ENCODE assay signal across 1 cellular context in the genomic region with DNA sequence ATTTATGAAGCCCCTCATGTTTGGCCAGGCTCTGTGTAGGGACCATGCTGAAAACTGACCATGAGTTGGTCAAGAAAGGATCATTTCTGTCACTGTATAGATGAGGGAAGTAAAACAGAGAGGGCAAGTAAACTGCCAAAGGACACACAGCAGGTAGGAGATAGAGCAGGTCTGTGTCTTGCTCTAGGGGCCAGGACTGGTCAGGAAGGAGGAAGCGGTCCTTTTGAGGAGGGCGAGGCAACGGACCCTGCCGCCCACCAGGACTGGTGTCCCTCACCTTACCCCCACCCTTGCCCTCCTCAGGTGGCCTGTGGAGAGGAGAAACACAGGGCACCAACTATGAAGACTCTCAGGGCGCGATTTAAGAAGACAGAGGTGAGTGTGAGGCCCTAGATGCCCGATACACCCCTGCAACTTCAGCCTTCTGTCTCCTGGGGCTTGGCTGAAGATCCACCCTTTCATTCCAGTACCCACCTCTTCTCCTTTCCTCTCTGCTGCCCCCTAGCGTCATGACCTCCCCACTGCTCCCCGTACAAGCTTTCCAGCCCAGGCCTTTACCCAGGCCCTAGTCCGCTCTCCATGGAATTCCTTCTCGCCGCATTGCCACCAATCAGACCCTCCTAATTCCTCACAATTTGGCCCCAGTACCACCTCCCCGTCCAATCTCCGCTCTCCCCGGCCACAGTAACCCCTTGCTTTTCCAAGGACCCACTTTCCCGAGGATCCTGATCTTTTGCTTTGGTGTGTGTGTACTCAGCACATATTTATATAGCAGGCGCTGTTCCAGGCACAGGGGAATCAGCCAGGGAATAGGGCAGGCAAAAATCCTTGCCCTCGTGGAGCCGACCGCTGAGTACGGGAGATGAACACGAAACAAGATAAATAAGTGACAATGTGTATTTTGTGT.
TF ChIP-seq lines count a peak whose summit lies in the region.

No MANE protein-coding gene starts in this region.

TF ChIP-seq in K562, 482 proteins besides CTCF, POLR2A, EP300 and RAD21:
- TF ChIP-seq ZFP36 (IDR thresholded peaks at IDR 0.05; ENCODE audit: low read depth, low read length, partially characterized antibody) (peak; percentile 91), CHD4 (IDR thresholded peaks at IDR 0.05; ENCODE audit: insufficient read depth, insufficient replicate concordance, low read depth, low read length, poor library complexity, severe bottlenecking) (peak; percentile 57), RCOR1 (IDR thresholded peaks at IDR 0.05; ENCODE audit: borderline replicate concordance in 1 of 2, low read depth in 2 of 2, low read length in 2 of 2) (peak in 1 of 2 experiments; percentile 44; a peak in 1 of 4 replicates), ATF7 (IDR thresholded peaks at IDR 0.05) (peak; percentile 60; the same call in 1 of the 2 replicates), MTA1 (IDR thresholded peaks at IDR 0.05; ENCODE audit: borderline replicate concordance) (peak; percentile 34; the same call in 1 of the 2 replicates), NCOA4 (IDR thresholded peaks at IDR 0.05; ENCODE audit: partially characterized antibody) (no peak), SPI1 (IDR thresholded peaks at IDR 0.05; ENCODE audit: borderline replicate concordance, low read depth, low read length) (peak; percentile 16; the same call in 1 of the 2 replicates), ZBTB7A (IDR thresholded peaks at IDR 0.05; ENCODE audit: borderline replicate concordance, control insufficient read depth, low read depth, low read length) (no peak), RFX1 (IDR thresholded peaks at IDR 0.05) (no peak), BCOR (IDR thresholded peaks at IDR 0.05) (peak; percentile 91), ARID2 (IDR thresholded peaks at IDR 0.05) (peak; percentile 42; the same call in 1 of the 2 replicates), ESRRA (IDR thresholded peaks at IDR 0.05; ENCODE audit: borderline replicate concordance, low read depth) (0 out of 2 replicates have a peak, but pooled peaks have one; percentile 6), KDM1A (IDR thresholded peaks at IDR 0.05) (peak in 1 of 2 experiments; percentile 68; a peak in 2 of 4 replicates), SMARCA5 (IDR thresholded peaks at IDR 0.05) (peak; percentile 89), FOXP1 (CRISPR knock-in tag; IDR thresholded peaks at IDR 0.05) (0 out of 2 replicates have a peak, but pooled peaks have one; percentile 3), TOE1 (IDR thresholded peaks at IDR 0.05; ENCODE audit: borderline replicate concordance) (peak; percentile 26; the same call in 1 of the 2 replicates), TOE1 (CRISPR knock-in tag; IDR thresholded peaks at IDR 0.05; ENCODE audit: borderline replicate concordance, low read depth) (no peak), SMAD4 (CRISPR knock-in tag; conservative IDR thresholded peaks at IDR 0.05) (no peak), HDAC2 (IDR thresholded peaks at IDR 0.05) (0 out of 2 replicates have a peak, but pooled peaks have one; percentile 24), HMG20B (CRISPR knock-in tag; IDR thresholded peaks at IDR 0.05) (no peak), PTBP1 (IDR thresholded peaks at IDR 0.05; ENCODE audit: low read depth, low read length) (peak; percentile 89), CTBP1 (IDR thresholded peaks at IDR 0.05; ENCODE audit: borderline replicate concordance) (0 out of 2 replicates have a peak, but pooled peaks have one; percentile 16), RBM25 (IDR thresholded peaks at IDR 0.05; ENCODE audit: low read depth, low read length, severe bottlenecking) (peak; percentile 93), SMC3 (conservative IDR thresholded peaks at IDR 0.05; ENCODE audit: insufficient read depth, low read depth, low read length) (0 out of 2 replicates have a peak, but pooled peaks have one; percentile 26), HDGF (IDR thresholded peaks at IDR 0.05) (peak; percentile 54; the same call in 1 of the 2 replicates), NBN (IDR thresholded peaks at IDR 0.05; ENCODE audit: low read depth) (0 out of 2 replicates have a peak, but pooled peaks have one; percentile 46), SMARCA4 (IDR thresholded peaks at IDR 0.05) (peak; percentile 31; the same call in 1 of the 2 replicates), CC2D1A (IDR thresholded peaks at IDR 0.05) (peak; percentile 56; the same call in 1 of the 2 replicates), JUND (IDR thresholded peaks at IDR 0.05; ENCODE audit: borderline replicate concordance, low read depth, low read length) (peak; percentile 40; the same call in 1 of the 2 replicates), JUND (tag; IDR thresholded peaks at IDR 0.05; ENCODE audit: borderline replicate concordance, low read depth, low read length) (0 out of 3 replicates have a peak, but pooled peaks have one; percentile 7), ELF4 (CRISPR knock-in tag; IDR thresholded peaks at IDR 0.05) (0 out of 2 replicates have a peak, but pooled peaks have one; percentile 64), NFATC3 (IDR thresholded peaks at IDR 0.05) (no peak), ADNP (tag; IDR thresholded peaks at IDR 0.05) (peak; percentile 74), ASH1L (IDR thresholded peaks at IDR 0.05; ENCODE audit: borderline replicate concordance, low read depth, partially characterized antibody) (no peak), C11orf30 (IDR thresholded peaks at IDR 0.05; ENCODE audit: low read depth) (peak; percentile 23; the same call in 1 of the 2 replicates), ZNF384 (IDR thresholded peaks at IDR 0.05; ENCODE audit: low read depth, low read length) (0 out of 2 replicates have a peak, but pooled peaks have one; percentile 6), DMBX1 (CRISPR knock-in tag; IDR thresholded peaks at IDR 0.05; ENCODE audit: borderline replicate concordance) (no peak), BRD9 (IDR thresholded peaks at IDR 0.05; ENCODE audit: low read depth, partially characterized antibody) (peak; percentile 62)
- TF ChIP-seq, protein P1, sequence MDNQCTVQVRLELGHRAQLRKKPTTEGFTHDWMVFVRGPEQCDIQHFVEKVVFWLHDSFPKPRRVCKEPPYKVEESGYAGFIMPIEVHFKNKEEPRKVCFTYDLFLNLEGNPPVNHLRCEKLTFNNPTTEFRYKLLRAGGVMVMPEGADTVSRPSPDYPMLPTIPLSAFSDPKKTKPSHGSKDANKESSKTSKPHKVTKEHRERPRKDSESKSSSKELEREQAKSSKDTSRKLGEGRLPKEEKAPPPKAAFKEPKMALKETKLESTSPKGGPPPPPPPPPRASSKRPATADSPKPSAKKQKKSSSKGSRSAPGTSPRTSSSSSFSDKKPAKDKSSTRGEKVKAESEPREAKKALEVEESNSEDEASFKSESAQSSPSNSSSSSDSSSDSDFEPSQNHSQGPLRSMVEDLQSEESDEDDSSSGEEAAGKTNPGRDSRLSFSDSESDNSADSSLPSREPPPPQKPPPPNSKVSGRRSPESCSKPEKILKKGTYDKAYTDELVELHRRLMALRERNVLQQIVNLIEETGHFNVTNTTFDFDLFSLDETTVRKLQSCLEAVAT (IDR thresholded peaks at IDR 0.05), result 0 out of 4 replicates have a peak, but pooled peaks have one; percentile 20 to 51
- TF ChIP-seq, protein P2, sequence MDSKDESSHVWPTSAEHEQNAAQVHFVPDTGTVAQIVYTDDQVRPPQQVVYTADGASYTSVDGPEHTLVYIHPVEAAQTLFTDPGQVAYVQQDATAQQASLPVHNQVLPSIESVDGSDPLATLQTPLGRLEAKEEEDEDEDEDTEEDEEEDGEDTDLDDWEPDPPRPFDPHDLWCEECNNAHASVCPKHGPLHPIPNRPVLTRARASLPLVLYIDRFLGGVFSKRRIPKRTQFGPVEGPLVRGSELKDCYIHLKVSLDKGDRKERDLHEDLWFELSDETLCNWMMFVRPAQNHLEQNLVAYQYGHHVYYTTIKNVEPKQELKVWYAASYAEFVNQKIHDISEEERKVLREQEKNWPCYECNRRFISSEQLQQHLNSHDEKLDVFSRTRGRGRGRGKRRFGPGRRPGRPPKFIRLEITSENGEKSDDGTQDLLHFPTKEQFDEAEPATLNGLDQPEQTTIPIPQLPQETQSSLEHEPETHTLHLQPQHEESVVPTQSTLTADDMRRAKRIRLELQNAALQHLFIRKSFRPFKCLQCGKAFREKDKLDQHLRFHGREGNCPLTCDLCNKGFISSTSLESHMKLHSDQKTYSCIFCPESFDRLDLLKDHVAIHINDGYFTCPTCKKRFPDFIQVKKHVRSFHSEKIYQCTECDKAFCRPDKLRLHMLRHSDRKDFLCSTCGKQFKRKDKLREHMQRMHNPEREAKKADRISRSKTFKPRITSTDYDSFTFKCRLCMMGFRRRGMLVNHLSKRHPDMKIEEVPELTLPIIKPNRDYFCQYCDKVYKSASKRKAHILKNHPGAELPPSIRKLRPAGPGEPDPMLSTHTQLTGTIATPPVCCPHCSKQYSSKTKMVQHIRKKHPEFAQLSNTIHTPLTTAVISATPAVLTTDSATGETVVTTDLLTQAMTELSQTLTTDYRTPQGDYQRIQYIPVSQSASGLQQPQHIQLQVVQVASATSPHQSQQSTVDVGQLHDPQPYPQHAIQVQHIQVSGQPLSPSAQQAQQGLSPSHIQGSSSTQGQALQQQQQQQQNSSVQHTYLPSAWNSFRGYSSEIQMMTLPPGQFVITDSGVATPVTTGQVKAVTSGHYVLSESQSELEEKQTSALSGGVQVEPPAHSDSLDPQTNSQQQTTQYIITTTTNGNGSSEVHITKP (IDR thresholded peaks at IDR 0.05; ENCODE audit: partially characterized antibody), result peak; percentile 92
- TF ChIP-seq, protein P3, sequence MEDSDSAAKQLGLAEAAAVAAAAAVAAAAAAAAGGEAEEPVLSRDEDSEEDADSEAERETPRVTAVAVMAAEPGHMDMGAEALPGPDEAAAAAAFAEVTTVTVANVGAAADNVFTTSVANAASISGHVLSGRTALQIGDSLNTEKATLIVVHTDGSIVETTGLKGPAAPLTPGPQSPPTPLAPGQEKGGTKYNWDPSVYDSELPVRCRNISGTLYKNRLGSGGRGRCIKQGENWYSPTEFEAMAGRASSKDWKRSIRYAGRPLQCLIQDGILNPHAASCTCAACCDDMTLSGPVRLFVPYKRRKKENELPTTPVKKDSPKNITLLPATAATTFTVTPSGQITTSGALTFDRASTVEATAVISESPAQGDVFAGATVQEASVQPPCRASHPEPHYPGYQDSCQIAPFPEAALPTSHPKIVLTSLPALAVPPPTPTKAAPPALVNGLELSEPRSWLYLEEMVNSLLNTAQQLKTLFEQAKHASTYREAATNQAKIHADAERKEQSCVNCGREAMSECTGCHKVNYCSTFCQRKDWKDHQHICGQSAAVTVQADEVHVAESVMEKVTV (CRISPR knock-in tag; IDR thresholded peaks at IDR 0.05), result peak; percentile 45; the same call in 1 of the 2 replicates
